ENCODE assay signal across 13 cellular contexts in the genomic region with DNA sequence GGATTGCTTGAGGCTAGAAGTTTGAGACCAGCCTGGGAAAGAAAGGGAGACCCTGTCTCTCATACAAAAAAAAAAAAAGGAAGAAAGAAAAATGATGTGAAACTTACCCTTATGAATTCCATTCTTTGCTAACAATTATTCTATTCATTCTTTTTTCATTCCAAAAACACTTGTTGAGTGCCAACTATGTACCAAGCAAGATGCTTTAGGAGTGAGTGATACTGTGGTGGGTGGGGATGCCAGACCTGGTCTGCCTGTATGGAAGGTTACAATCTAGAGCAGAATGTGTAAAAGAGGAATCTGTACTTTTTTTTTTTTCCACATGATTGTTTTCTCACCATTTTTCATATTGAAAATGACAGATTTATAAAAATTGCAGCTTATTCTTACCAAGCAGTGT.
DNase-seq lines count a peak whose midpoint lies in the region; ATAC-seq and TF ChIP-seq lines count a peak whose summit lies in the region.
"Had no signal": no experiment of that assay in that cellular context is flagged by ENCODE, and none has a peak within 500 bp of the region (broad histone marks: within the 10 kb centered on the region; RNA-seq: fewer than 3 reads in every experiment).

No MANE protein-coding gene starts in this region.

- peaks cover 24% of the 10 kb centered on the region for H3K79me2 ChIP-seq in ACC112 (ENCODE audit: control insufficient read depth, insufficient read depth, low read length, unreplicated experiment)
- H3K79me2 ChIP-seq in H9 (ENCODE audit: insufficient read depth, low read length) = no peaks in the 10 kb centered on the region

- no peak overlapping the region for H3K18ac ChIP-seq in H9 (ENCODE audit: insufficient read length, low read depth, low read length)

- H3K36me3 Mint-ChIP-seq in H9 (ENCODE audit: insufficient read depth in 1 of 3, low read depth in 3 of 3) = peaks cover 1 to 31% (median 10%) of the 10 kb centered on the region in 3 experiments; a peak in 4 of 7 replicates

- H3K56ac ChIP-seq in H9 (ENCODE audit: insufficient read length, low read depth, low read length) = no peak overlapping the region

- H3K23me2 ChIP-seq in H9 (ENCODE audit: insufficient read length, low read depth, low read length, poor library complexity, severe bottlenecking) = no peaks in the 10 kb centered on the region

- H3K9ac ChIP-seq in H9 (ENCODE audit: extremely low read depth, insufficient read length, low read length) = no peak overlapping the region
- H3K9ac ChIP-seq: KMS-11 had no signal

- peak overlapping the region; percentile 71 for H3K27ac ChIP-seq in ACC112 (ENCODE audit: low read depth, low read length)
- H3K27ac ChIP-seq in breast epithelium = peak overlapping the region; percentile 26 to 73
- peak overlapping the region; percentile 95 for H3K27ac ChIP-seq in psoas muscle
- no peak overlapping the region for H3K27ac ChIP-seq in H9 (ENCODE audit: insufficient read length, low read depth, low read length)
- H3K27ac ChIP-seq: KMS-11 had no signal

- H2BK5ac ChIP-seq in H9 (ENCODE audit: insufficient read length, low read length) = no peak overlapping the region

- in situ Hi-C loops in GM13976 (cut with MboI; ENCODE audit: low sequenced_read_pairs, unreplicated experiment) = no loop called here

- H3K4me2 ChIP-seq in H9 (ENCODE audit: insufficient read depth, insufficient read length, low read length) = no peak overlapping the region
- H3K4me2 ChIP-seq: KMS-11 had no signal

- TF ChIP-seq POLR2A in breast epithelium (IDR thresholded peaks at IDR 0.05) = no peak

- no peak overlapping the region for H3K4ac ChIP-seq in H9 (ENCODE audit: low read depth, low read length)

- no peak overlapping the region; a peak in 1 of 5 replicates for H3K4me3 Mint-ChIP-seq in H9

- no peak overlapping the region for H3K4me3 ChIP-seq in ACC112 (ENCODE audit: low read depth, low read length)
- H3K4me3 ChIP-seq in breast epithelium = no peak overlapping the region
- no peak overlapping the region for H3K4me3 ChIP-seq in psoas muscle

- H4K20me1 ChIP-seq in H9 (ENCODE audit: control insufficient read depth, insufficient read depth, insufficient read length) = no peaks in the 10 kb centered on the region

- ATAC-seq in psoas muscle = no peak

- no peak overlapping the region for H4K91ac ChIP-seq in H9 (ENCODE audit: insufficient read length, low read depth, low read length)

- H3K27me3 ChIP-seq in ACC112 (ENCODE audit: insufficient read depth, low read length) = no peaks in the 10 kb centered on the region
- H3K27me3 ChIP-seq in breast epithelium = no peaks in the 10 kb centered on the region
- H3K27me3 ChIP-seq in psoas muscle (ENCODE audit: insufficient read depth in 3 of 3, low read length in 2 of 3) = no peaks in the 10 kb centered on the region
- H3K27me3 ChIP-seq in H9 (ENCODE audit: insufficient read depth, low read length) = no peaks in the 10 kb centered on the region

- H2BK120ac ChIP-seq in H9 (ENCODE audit: low read depth, low read length, poor library complexity, severe bottlenecking) = no peak overlapping the region

- H3T11ph ChIP-seq in H9 (ENCODE audit: low read length) = no peak overlapping the region

- no peak overlapping the region for H3K14ac ChIP-seq in H9 (ENCODE audit: insufficient read depth, low read length)

- H2BK12ac ChIP-seq in H9 (ENCODE audit: insufficient read length, low read depth, low read length) = no peak overlapping the region

- no peak overlapping the region for H2BK15ac ChIP-seq in H9 (ENCODE audit: low read depth, low read length)

- H2AFZ ChIP-seq in ACC112 (ENCODE audit: low read length, unreplicated experiment) (no peak overlapping the region), H9 (ENCODE audit: low read length) (no peak overlapping the region)

- H3K27ac Mint-ChIP-seq in H9 = peak overlapping the region in 1 of 3 experiments; percentile 50; a peak in 2 of 7 replicates

- intact Hi-C loops in breast epithelium (cut with DNase I; ENCODE audit: low total_unique reads) = loop anchor here (5.0 kb wide), 1 partner anchor 151 kb away; the partner anchor contains the start of gene ARMC12
- intact Hi-C loops in psoas muscle (cut with DNase I) = loop anchor here in 1 of 2 donors (10.0 kb wide), 1 partner anchor 98 kb away; the partner anchor contains the start of gene FKBP5

- H4K5ac ChIP-seq in H9 (ENCODE audit: insufficient read length, low read depth, low read length) = no peak overlapping the region

- peaks cover 5 to 9% of the 10 kb centered on the region in 2 experiments; a peak in 2 of 4 replicates for H3K4me1 Mint-ChIP-seq in H9

- DNase-seq in GM03348 (ENCODE audit: low spot score) (peak; percentile 44), breast epithelium (ENCODE audit: low spot score in 2 of 2) (peak in 1 of 2 donors; percentile 74), psoas muscle (no peak), NAMALWA (ENCODE audit: low spot score) (no peak), GM13976 (ENCODE audit: low spot score) (no peak), NCI-H1417 (lab: John Stamatoyannopoulos, UW) (no peak), H9 (no peak)
- DNase-seq: C1 segment of cervical spinal cord, NCI-H2171, nucleus accumbens, T-helper 9 cell had no signal

- H3K27me3 Mint-ChIP-seq in H9 (ENCODE audit: low read depth) = no peaks in the 10 kb centered on the region

- no peak overlapping the region for H2AK5ac ChIP-seq in H9 (ENCODE audit: insufficient read length, low read length)

- H3K4me1 ChIP-seq in ACC112 (ENCODE audit: control insufficient read depth, insufficient read depth, low read length, unreplicated experiment) (peaks cover 62% of the 10 kb centered on the region), breast epithelium (peaks cover 7 to 17% of the 10 kb centered on the region in 2 donors), psoas muscle (peaks cover 93% of the 10 kb centered on the region), H9 (ENCODE audit: insufficient read depth, low read length) (no peaks in the 10 kb centered on the region)

- H3K23ac ChIP-seq in H9 (ENCODE audit: insufficient read length, low read depth, low read length) = no peak overlapping the region

- H3K79me1 ChIP-seq in H9 (ENCODE audit: insufficient read depth, low read depth, low read length, poor library complexity, severe bottlenecking) = no peaks in the 10 kb centered on the region

- H3K36me3 ChIP-seq in ACC112 (ENCODE audit: insufficient read depth, low read length) = peaks cover 57% of the 10 kb centered on the region
- peaks cover 3% of the 10 kb centered on the region for H3K36me3 ChIP-seq in breast epithelium
- peaks cover 19 to 64% of the 10 kb centered on the region in 2 donors for H3K36me3 ChIP-seq in psoas muscle (ENCODE audit: insufficient read depth in 1 of 2, low read depth in 1 of 2)

- no peaks in the 10 kb centered on the region for H3K9me3 Mint-ChIP-seq in H9

- TF ChIP-seq CTCF in breast epithelium (IDR thresholded peaks at IDR 0.05) = no peak
- TF ChIP-seq CTCF in psoas muscle (IDR thresholded peaks at IDR 0.05) = no peak
- no peak for TF ChIP-seq CTCF in GM13976 (IDR thresholded peaks at IDR 0.05; ENCODE audit: borderline replicate concordance, control extremely low read depth, extremely low read depth, insufficient read depth, missing control alignments)
- no peak for TF ChIP-seq CTCF in H9 (conservative IDR thresholded peaks at IDR 0.05)

- no peak overlapping the region for H2BK20ac ChIP-seq in H9 (ENCODE audit: low read depth, low read length, poor library complexity, severe bottlenecking)

- H3K9me3 ChIP-seq in breast epithelium = no peaks in the 10 kb centered on the region
- H3K9me3 ChIP-seq in psoas muscle = no peaks in the 10 kb centered on the region
- no peaks in the 10 kb centered on the region for H3K9me3 ChIP-seq in H9 (ENCODE audit: control insufficient read depth, low read depth, low read length)

- no peak overlapping the region for H4K8ac ChIP-seq in H9 (replicated peaks; ENCODE audit: insufficient read length, low read depth, low read length)
